ENCODE assay signal across 1 cellular context in genomic region chr10:6088721-6089333, GRCh38.
A peak's percentile ranks its signal among the peaks of the same experiment; 100 is the strongest.
TF ChIP-seq lines count a peak whose summit lies in the region.

RBM17 (plus strand) TSS chr10:6089034; CDS start chr10:6097066, 8,032 bp downstream.

TF ChIP-seq in HepG2, 621 proteins besides CTCF, POLR2A, EP300 and RAD21 (continued from another document and continues in another):
- TF ChIP-seq ZNF75D (CRISPR knock-in tag; IDR thresholded peaks at IDR 0.05; ENCODE audit: borderline replicate concordance) (no peak), ZNF354B (CRISPR knock-in tag; IDR thresholded peaks at IDR 0.05) (0 out of 2 replicates have a peak, but pooled peaks have one; percentile 44), SNAPC5 (CRISPR knock-in tag; IDR thresholded peaks at IDR 0.05; ENCODE audit: borderline replicate concordance) (peak; percentile 56; the same call in 1 of the 2 replicates), ZNF687 (CRISPR knock-in tag; IDR thresholded peaks at IDR 0.05) (peak; percentile 15; the same call in 1 of the 2 replicates), ARID2 (CRISPR knock-in tag; IDR thresholded peaks at IDR 0.05; ENCODE audit: borderline replicate concordance) (peak; percentile 49; the same call in 1 of the 2 replicates), MXD3 (CRISPR knock-in tag; IDR thresholded peaks at IDR 0.05) (0 out of 2 replicates have a peak, but pooled peaks have one; percentile 23), DBP (CRISPR knock-in tag; IDR thresholded peaks at IDR 0.05; ENCODE audit: not compliant biosample characterization) (peak; percentile 71), POLR2G (IDR thresholded peaks at IDR 0.05; ENCODE audit: low read depth, low read length) (peak; percentile 57; the same call in 1 of the 2 replicates), HCFC1 (IDR thresholded peaks at IDR 0.05; ENCODE audit: low read depth, low read length) (0 out of 2 replicates have a peak, but pooled peaks have one; percentile 35), ZSCAN21 (CRISPR knock-in tag; IDR thresholded peaks at IDR 0.05; ENCODE audit: borderline replicate concordance) (peak; percentile 36; the same call in 1 of the 2 replicates), ZBTB25 (CRISPR knock-in tag; IDR thresholded peaks at IDR 0.05) (peak; percentile 78), ASH2L (IDR thresholded peaks at IDR 0.05; ENCODE audit: insufficient read length, low read depth, low read length) (peak; percentile 51), MAX (IDR thresholded peaks at IDR 0.05) (peak; percentile 73), IRF2 (CRISPR knock-in tag; IDR thresholded peaks at IDR 0.05) (peak; percentile 89; the same call in 1 of the 2 replicates), ETS1 (CRISPR knock-in tag; IDR thresholded peaks at IDR 0.05) (peak; percentile 85; the same call in 1 of the 2 replicates), SOX5 (CRISPR knock-in tag; IDR thresholded peaks at IDR 0.05; ENCODE audit: borderline replicate concordance) (peak; percentile 46; the same call in 1 of the 2 replicates), TFE3 (CRISPR knock-in tag; IDR thresholded peaks at IDR 0.05) (no peak), TSC22D2 (CRISPR knock-in tag; IDR thresholded peaks at IDR 0.05; ENCODE audit: borderline replicate concordance) (peak; percentile 90; the same call in 1 of the 2 replicates), ZNF549 (CRISPR knock-in tag; IDR thresholded peaks at IDR 0.05) (no peak), SRSF4 (IDR thresholded peaks at IDR 0.05; ENCODE audit: low read depth, low read length, poor library complexity, severe bottlenecking) (no peak), DMAP1 (CRISPR knock-in tag; IDR thresholded peaks at IDR 0.05) (no peak), ISL2 (CRISPR knock-in tag; IDR thresholded peaks at IDR 0.05) (peak; percentile 74), SIX4 (CRISPR knock-in tag; IDR thresholded peaks at IDR 0.05) (peak; percentile 21; the same call in 1 of the 2 replicates), ZBED4 (CRISPR knock-in tag; IDR thresholded peaks at IDR 0.05; ENCODE audit: borderline replicate concordance) (no peak), SNAPC2 (CRISPR knock-in tag; IDR thresholded peaks at IDR 0.05) (0 out of 2 replicates have a peak, but pooled peaks have one; percentile 29), ZFP90 (CRISPR knock-in tag; IDR thresholded peaks at IDR 0.05; ENCODE audit: borderline replicate concordance) (peak; percentile 79; the same call in 1 of the 2 replicates), ZBTB7B (CRISPR knock-in tag; IDR thresholded peaks at IDR 0.05) (no peak), TBL1XR1 (IDR thresholded peaks at IDR 0.05; ENCODE audit: borderline replicate concordance, low read length, partially characterized antibody) (peak; percentile 46), YEATS4 (CRISPR knock-in tag; IDR thresholded peaks at IDR 0.05; ENCODE audit: borderline replicate concordance) (peak; percentile 73; the same call in 1 of the 2 replicates), SOX13 (IDR thresholded peaks at IDR 0.05) (no peak), SOX13 (CRISPR knock-in tag; conservative IDR thresholded peaks at IDR 0.05 in 1 of 2, IDR thresholded peaks at IDR 0.05 in 1 of 2) (peak in 1 of 2 experiments; percentile 49; a peak in 1 of 4 replicates), ZNF562 (CRISPR knock-in tag; IDR thresholded peaks at IDR 0.05; ENCODE audit: borderline replicate concordance) (no peak), NFYB (CRISPR knock-in tag; IDR thresholded peaks at IDR 0.05) (0 out of 2 replicates have a peak, but pooled peaks have one; percentile 27), MAFG (CRISPR knock-in tag; IDR thresholded peaks at IDR 0.05) (no peak), POGK (CRISPR knock-in tag; conservative IDR thresholded peaks at IDR 0.05) (peak; percentile 87), ZHX1 (CRISPR knock-in tag; IDR thresholded peaks at IDR 0.05; ENCODE audit: low read depth) (0 out of 2 replicates have a peak, but pooled peaks have one; percentile 49), GABPB1 (CRISPR knock-in tag; IDR thresholded peaks at IDR 0.05) (peak; percentile 73), ATF4 (CRISPR knock-in tag; IDR thresholded peaks at IDR 0.05) (0 out of 4 replicates have a peak, but pooled peaks of 1 of the 2 experiments have one; percentile 29), KMT2A (CRISPR knock-in tag; IDR thresholded peaks at IDR 0.05) (no peak)
